12 cellular contexts compared by ENCODE assay signal in the genomic region with DNA sequence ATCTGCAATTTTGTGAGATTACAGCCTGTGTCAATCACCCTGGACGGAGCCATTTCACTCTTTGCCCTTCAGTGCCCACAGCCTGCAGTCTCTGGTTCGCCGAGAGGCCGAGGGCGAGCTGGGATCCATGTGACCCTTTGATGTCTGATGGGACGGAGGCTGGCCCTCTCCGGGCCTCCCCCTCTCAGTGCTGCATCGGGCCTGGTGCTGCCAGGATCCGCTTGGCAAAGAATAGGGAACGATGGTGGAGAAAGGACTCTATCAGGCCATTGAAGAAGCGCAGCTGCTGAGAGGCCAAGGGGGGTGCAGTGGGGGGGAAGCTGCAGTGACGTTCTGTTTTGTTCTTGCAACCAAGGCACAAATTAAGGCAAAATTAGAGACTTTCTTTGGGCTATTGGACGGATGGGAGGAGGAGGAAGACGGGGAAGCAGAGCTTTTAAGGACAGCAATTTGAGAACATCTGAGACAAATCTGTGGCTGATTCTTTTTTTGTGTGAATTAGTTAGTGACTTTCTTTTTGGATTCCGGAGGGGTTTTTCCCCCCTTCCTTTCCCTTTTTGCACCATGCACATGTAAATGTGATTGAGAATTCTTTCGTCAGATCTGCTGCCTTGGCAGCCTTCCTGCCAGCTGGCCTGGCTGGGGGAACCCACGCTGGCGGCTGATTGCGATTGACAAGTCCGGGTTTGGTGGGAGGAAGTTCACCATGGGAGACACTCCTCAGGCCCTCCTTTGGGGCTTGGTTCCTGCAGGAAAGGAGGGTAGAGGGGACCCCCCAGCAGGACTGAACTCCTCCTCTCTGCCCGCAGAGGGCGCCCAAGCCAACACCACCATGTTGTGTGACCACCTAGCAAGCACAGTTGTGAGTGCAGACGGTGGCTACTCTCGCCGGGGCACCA.
DNase-seq lines count a peak whose midpoint lies in the region; ATAC-seq and TF ChIP-seq lines count a peak whose summit lies in the region.
"Had no signal": no experiment of that assay in that cellular context is flagged by ENCODE, and none has a peak within 500 bp of the region (broad histone marks: within the 10 kb centered on the region; RNA-seq: fewer than 3 reads in every experiment).

No MANE protein-coding gene starts in this region.

- H3K27ac ChIP-seq in RWPE1, result no peak overlapping the region

- POLR2A ChIA-PET in WTC11 (lab: Charles Lee) (no interaction called here), RWPE1 (lab: Yijun Ruan, JAX; ENCODE audit: low non-redundant PET) (no interaction called here)

- DNase-seq in AG09319 (ENCODE audit: extremely low read depth, low read depth) (no peak), WTC11 (ENCODE audit: low spot score) (peak; percentile 82), inferior parietal cortex (ENCODE audit: extremely low spot score) (peak; percentile 90), RWPE1 (ENCODE audit: low spot score) (no peak), Kasumi-1 (lab: John Stamatoyannopoulos, UW) (no peak), SW 1271 (lab: John Stamatoyannopoulos, UW) (no peak)
- DNase-seq: activated CD8-positive, alpha-beta memory T cell treated with anti-CD3 and anti-CD28 coated beads, Interleukin-2, amount 50 U/mL, for 4 hours; DMS79 treated with DMSO at 0.1 percent for 48 hours; NCI-H1417 treated with DMSO at 0.1 percent for 48 hours had no signal

- H3K27ac Mint-ChIP-seq in WTC11, result peak overlapping the region; percentile 39; the same call in 1 of the 2 replicates
- H3K27ac Mint-ChIP-seq: dendritic cell treated with granulocyte-macrophage colony-stimulating factor and Interleukin-4, amounts not matched to agents 40 ng/mL and 50 ng/mL, for 4 days had no signal

- ATAC-seq in WTC11 (peak; percentile 95), GM21381 (IDR thresholded peaks at IDR 0.05; ENCODE audit: unreplicated experiment) (no peak)

- no peaks in the 10 kb centered on the region; the same call in 1 of the 2 replicates for H3K27me3 Mint-ChIP-seq in WTC11 (ENCODE audit: low read depth)

- no peaks in the 10 kb centered on the region for H3K36me3 Mint-ChIP-seq in WTC11

- no peak overlapping the region for H3K4me3 Mint-ChIP-seq in WTC11
- H3K4me3 Mint-ChIP-seq: dendritic cell treated with granulocyte-macrophage colony-stimulating factor and Interleukin-4, amounts not matched to agents 40 ng/mL and 50 ng/mL, for 4 days had no signal

- CTCF ChIA-PET in WTC11 (lab: Charles Lee) (interaction anchor here (0.7 to 5.3 kb wide), 8 partner anchors 22 to 560 kb away, joined by 3 to 45 read pairs (median 6); no protein-coding TSS in a partner anchor), RWPE1 (lab: Yijun Ruan, JAX) (no interaction called here)

- peaks cover 52% of the 10 kb centered on the region for H3K4me1 Mint-ChIP-seq in WTC11

- TF ChIP-seq CTCF in AG09319 (IDR thresholded peaks at IDR 0.05; ENCODE audit: low read depth, low read length), result peak; percentile 14
- TF ChIP-seq CTCF in GM12872 (IDR thresholded peaks at IDR 0.05; ENCODE audit: insufficient read depth, low read depth, low read length), result peak; percentile 59
- peak; percentile 70 for TF ChIP-seq CTCF in WTC11 (IDR thresholded peaks at IDR 0.05)
- TF ChIP-seq CTCF in RWPE1 (conservative IDR thresholded peaks at IDR 0.05; ENCODE audit: low read depth), result no peak

- H3K9me3 Mint-ChIP-seq in WTC11, result peaks cover 6% of the 10 kb centered on the region
- H3K9me3 Mint-ChIP-seq: dendritic cell treated with granulocyte-macrophage colony-stimulating factor and Interleukin-4, amounts not matched to agents 40 ng/mL and 50 ng/mL, for 4 days had no signal

TF ChIP-seq in WTC11, 78 proteins besides CTCF, POLR2A, EP300 and RAD21:
- TF ChIP-seq, protein P1, sequence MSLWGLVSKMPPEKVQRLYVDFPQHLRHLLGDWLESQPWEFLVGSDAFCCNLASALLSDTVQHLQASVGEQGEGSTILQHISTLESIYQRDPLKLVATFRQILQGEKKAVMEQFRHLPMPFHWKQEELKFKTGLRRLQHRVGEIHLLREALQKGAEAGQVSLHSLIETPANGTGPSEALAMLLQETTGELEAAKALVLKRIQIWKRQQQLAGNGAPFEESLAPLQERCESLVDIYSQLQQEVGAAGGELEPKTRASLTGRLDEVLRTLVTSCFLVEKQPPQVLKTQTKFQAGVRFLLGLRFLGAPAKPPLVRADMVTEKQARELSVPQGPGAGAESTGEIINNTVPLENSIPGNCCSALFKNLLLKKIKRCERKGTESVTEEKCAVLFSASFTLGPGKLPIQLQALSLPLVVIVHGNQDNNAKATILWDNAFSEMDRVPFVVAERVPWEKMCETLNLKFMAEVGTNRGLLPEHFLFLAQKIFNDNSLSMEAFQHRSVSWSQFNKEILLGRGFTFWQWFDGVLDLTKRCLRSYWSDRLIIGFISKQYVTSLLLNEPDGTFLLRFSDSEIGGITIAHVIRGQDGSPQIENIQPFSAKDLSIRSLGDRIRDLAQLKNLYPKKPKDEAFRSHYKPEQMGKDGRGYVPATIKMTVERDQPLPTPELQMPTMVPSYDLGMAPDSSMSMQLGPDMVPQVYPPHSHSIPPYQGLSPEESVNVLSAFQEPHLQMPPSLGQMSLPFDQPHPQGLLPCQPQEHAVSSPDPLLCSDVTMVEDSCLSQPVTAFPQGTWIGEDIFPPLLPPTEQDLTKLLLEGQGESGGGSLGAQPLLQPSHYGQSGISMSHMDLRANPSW (CRISPR knock-in tag; conservative IDR thresholded peaks at IDR 0.05; ENCODE audit: low read depth), result no peak
- TF ChIP-seq GTF2I (CRISPR knock-in tag; conservative IDR thresholded peaks at IDR 0.05), result no peak
- 0 out of 2 replicates have a peak, but pooled peaks have one; percentile 44 for TF ChIP-seq ZNF138 (CRISPR knock-in tag; conservative IDR thresholded peaks at IDR 0.05)
- TF ChIP-seq TP53 (CRISPR knock-in tag; IDR thresholded peaks at IDR 0.05), result no peak
- TF ChIP-seq, protein P2, sequence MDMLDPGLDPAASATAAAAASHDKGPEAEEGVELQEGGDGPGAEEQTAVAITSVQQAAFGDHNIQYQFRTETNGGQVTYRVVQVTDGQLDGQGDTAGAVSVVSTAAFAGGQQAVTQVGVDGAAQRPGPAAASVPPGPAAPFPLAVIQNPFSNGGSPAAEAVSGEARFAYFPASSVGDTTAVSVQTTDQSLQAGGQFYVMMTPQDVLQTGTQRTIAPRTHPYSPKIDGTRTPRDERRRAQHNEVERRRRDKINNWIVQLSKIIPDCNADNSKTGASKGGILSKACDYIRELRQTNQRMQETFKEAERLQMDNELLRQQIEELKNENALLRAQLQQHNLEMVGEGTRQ (CRISPR knock-in tag; IDR thresholded peaks at IDR 0.05), result peak; percentile 35; the same call in 1 of the 2 replicates
- TF ChIP-seq, protein P3, sequence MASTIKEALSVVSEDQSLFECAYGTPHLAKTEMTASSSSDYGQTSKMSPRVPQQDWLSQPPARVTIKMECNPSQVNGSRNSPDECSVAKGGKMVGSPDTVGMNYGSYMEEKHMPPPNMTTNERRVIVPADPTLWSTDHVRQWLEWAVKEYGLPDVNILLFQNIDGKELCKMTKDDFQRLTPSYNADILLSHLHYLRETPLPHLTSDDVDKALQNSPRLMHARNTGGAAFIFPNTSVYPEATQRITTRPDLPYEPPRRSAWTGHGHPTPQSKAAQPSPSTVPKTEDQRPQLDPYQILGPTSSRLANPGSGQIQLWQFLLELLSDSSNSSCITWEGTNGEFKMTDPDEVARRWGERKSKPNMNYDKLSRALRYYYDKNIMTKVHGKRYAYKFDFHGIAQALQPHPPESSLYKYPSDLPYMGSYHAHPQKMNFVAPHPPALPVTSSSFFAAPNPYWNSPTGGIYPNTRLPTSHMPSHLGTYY (CRISPR knock-in tag; IDR thresholded peaks at IDR 0.05), result 0 out of 2 replicates have a peak, but pooled peaks have one; percentile 35
- TF ChIP-seq, protein P4, sequence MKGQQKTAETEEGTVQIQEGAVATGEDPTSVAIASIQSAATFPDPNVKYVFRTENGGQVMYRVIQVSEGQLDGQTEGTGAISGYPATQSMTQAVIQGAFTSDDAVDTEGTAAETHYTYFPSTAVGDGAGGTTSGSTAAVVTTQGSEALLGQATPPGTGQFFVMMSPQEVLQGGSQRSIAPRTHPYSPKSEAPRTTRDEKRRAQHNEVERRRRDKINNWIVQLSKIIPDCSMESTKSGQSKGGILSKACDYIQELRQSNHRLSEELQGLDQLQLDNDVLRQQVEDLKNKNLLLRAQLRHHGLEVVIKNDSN (CRISPR knock-in tag; IDR thresholded peaks at IDR 0.05), result no peak
- TF ChIP-seq ETV6 (CRISPR knock-in tag; IDR thresholded peaks at IDR 0.05), result peak; percentile 76
- TF ChIP-seq, protein P5, sequence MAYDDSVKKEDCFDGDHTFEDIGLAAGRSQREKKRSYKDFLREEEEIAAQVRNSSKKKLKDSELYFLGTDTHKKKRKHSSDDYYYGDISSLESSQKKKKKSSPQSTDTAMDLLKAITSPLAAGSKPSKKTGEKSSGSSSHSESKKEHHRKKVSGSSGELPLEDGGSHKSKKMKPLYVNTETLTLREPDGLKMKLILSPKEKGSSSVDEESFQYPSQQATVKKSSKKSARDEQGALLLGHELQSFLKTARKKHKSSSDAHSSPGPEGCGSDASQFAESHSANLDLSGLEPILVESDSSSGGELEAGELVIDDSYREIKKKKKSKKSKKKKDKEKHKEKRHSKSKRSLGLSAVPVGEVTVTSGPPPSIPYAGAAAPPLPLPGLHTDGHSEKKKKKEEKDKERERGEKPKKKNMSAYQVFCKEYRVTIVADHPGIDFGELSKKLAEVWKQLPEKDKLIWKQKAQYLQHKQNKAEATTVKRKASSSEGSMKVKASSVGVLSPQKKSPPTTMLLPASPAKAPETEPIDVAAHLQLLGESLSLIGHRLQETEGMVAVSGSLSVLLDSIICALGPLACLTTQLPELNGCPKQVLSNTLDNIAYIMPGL (CRISPR knock-in tag; IDR thresholded peaks at IDR 0.05), result 0 out of 2 replicates have a peak, but pooled peaks have one; percentile 32
- TF ChIP-seq, protein P6, sequence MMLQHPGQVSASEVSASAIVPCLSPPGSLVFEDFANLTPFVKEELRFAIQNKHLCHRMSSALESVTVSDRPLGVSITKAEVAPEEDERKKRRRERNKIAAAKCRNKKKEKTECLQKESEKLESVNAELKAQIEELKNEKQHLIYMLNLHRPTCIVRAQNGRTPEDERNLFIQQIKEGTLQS (CRISPR knock-in tag; conservative IDR thresholded peaks at IDR 0.05), result no peak
- TF ChIP-seq NR3C1 (CRISPR knock-in tag; conservative IDR thresholded peaks at IDR 0.05; ENCODE audit: low read depth), result no peak
- peak; percentile 30; the same call in 1 of the 2 replicates for TF ChIP-seq ZNF423 (CRISPR knock-in tag; IDR thresholded peaks at IDR 0.05)

Comparison
In these comparisons a context has a peak if more than half of its experiments do, and no peak if none do; other contexts are left out.
1. DNase-seq: peak in WTC11 (single experiment) and inferior parietal cortex (single experiment); none in AG09319 (single experiment), RWPE1 (single experiment), Kasumi-1 (0 of 2) and SW 1271 (0 of 2).